9 cellular contexts compared by ENCODE assay signal in genomic region chr6:31581511-31582229, GRCh38. TPM values are rescaled to one million over a fixed set of nuclear protein-coding genes. Genes with fewer than 3 reads are reported as not detected.
DNase-seq lines count a peak whose midpoint lies in the region; ATAC-seq and TF ChIP-seq lines count a peak whose summit lies in the region.
"Had no signal": no experiment of that assay in that cellular context is flagged by ENCODE, and none has a peak within 500 bp of the region (broad histone marks: within the 10 kb centered on the region; RNA-seq: fewer than 3 reads in every experiment).

No MANE protein-coding gene starts in this region.

- no peak for TF ChIP-seq POLR2A in Peyer's patch (IDR thresholded peaks at IDR 0.05)

- peaks cover 10% of the 10 kb centered on the region for H3F3A ChIP-seq in DOHH2 (ENCODE audit: control insufficient read depth, insufficient read depth)

- DNase-seq in Peyer's patch (peak in 1 of 3 donors; percentile 68), endodermal cell (peak; percentile 67)
- no peak for DNase-seq in natural killer cell treated with Interleukin-12 subunit alpha and Interleukin-12 subunit beta and Interleukin-15 and Interleukin-18, amount 100 ng/mL, for 72 hours (ENCODE audit: low spot score)
- DNase-seq in activated effector memory CD4-positive, alpha-beta T cell treated with Interleukin-2 at 50 U/mL for 16 hours, result no peak
- DNase-seq in activated CD4-positive, CD25-positive, alpha-beta regulatory T cell treated with anti-CD3 and anti-CD28 coated beads, Interleukin-2, amount 50 U/mL, for 72 hours, result no peak

- no peaks in the 10 kb centered on the region for H3K9me2 ChIP-seq in DOHH2 (replicated peaks; ENCODE audit: control insufficient read depth, low read length)

- no peaks in the 10 kb centered on the region for H4K20me1 ChIP-seq in DOHH2 (ENCODE audit: control insufficient read depth, insufficient read depth, low read depth, low read length)

- H3K27ac ChIP-seq in DOHH2 (ENCODE audit: low read depth, low read length) (no peak overlapping the region), Peyer's patch (peak overlapping the region; percentile 76 to 93 (median 86)), endodermal cell (ENCODE audit: low read depth, low read length) (no peak overlapping the region)

- no peak for ATAC-seq in natural killer cell treated with Interleukin-12 subunit alpha and Interleukin-12 subunit beta and Interleukin-15 and Interleukin-18, amount 100 ng/mL, for 72 hours
- no peak for ATAC-seq in GM19463 (IDR thresholded peaks at IDR 0.05; ENCODE audit: unreplicated experiment)
- no peak for ATAC-seq in GM21360 (IDR thresholded peaks at IDR 0.05; ENCODE audit: unreplicated experiment)

- 52 to 54% methylated on average over 9 to 15 of the region's 15 CpGs for WGBS in endodermal cell (ENCODE audit: insufficient coverage in 1 of 2, insufficient read length in 1 of 2), 2 experiments

- peak overlapping the region; percentile 69 for H3K9ac ChIP-seq in endodermal cell (ENCODE audit: extremely low read depth, low read length, poor library complexity, severe bottlenecking)

- H3K36me3 Mint-ChIP-seq in endodermal cell (ENCODE audit: low read depth), result no peaks in the 10 kb centered on the region
- H3K36me3 Mint-ChIP-seq in natural killer cell treated with Interleukin-12 subunit alpha and Interleukin-12 subunit beta and Interleukin-15 and Interleukin-18, amount 100 ng/mL, for 72 hours, result peaks cover 13% of the 10 kb centered on the region

- H3K36me3 ChIP-seq in DOHH2 (ENCODE audit: control insufficient read depth, low read length) (no peaks in the 10 kb centered on the region), Peyer's patch (no peaks in the 10 kb centered on the region), endodermal cell (ENCODE audit: control insufficient read depth, insufficient read depth, low read length) (no peaks in the 10 kb centered on the region)

- peak overlapping the region; percentile 98 for H3K4me3 Mint-ChIP-seq in endodermal cell
- H3K4me3 Mint-ChIP-seq in natural killer cell treated with Interleukin-12 subunit alpha and Interleukin-12 subunit beta and Interleukin-15 and Interleukin-18, amount 100 ng/mL, for 72 hours, result peak overlapping the region; percentile 100

- H3K9me3 Mint-ChIP-seq in endodermal cell, result no peaks in the 10 kb centered on the region
- H3K9me3 Mint-ChIP-seq in natural killer cell treated with Interleukin-12 subunit alpha and Interleukin-12 subunit beta and Interleukin-15 and Interleukin-18, amount 100 ng/mL, for 72 hours, result no peaks in the 10 kb centered on the region

- H3K4me3 ChIP-seq in DOHH2 (ENCODE audit: low read length), result peak overlapping the region; percentile 84
- peak overlapping the region; percentile 68 to 78 (median 70) for H3K4me3 ChIP-seq in Peyer's patch
- peak overlapping the region; percentile 94 for H3K4me3 ChIP-seq in endodermal cell (ENCODE audit: low read length)

- TF ChIP-seq CTCF in DOHH2 (IDR thresholded peaks at IDR 0.05; ENCODE audit: low read depth, low read length, poor library complexity, severe bottlenecking), result no peak
- peak in 1 of 6 experiments; percentile 8 for TF ChIP-seq CTCF in Peyer's patch (IDR thresholded peaks at IDR 0.05)
- TF ChIP-seq CTCF in endodermal cell (conservative IDR thresholded peaks at IDR 0.05), result no peak

- peak overlapping the region; percentile 95 for H3K27ac Mint-ChIP-seq in endodermal cell
- H3K27ac Mint-ChIP-seq in natural killer cell treated with Interleukin-12 subunit alpha and Interleukin-12 subunit beta and Interleukin-15 and Interleukin-18, amount 100 ng/mL, for 72 hours, result peak overlapping the region; percentile 88 to 92

- H3K9me3 ChIP-seq in DOHH2 (ENCODE audit: control insufficient read depth, insufficient read depth, low read length), result no peaks in the 10 kb centered on the region
- H3K9me3 ChIP-seq in Peyer's patch, result no peaks in the 10 kb centered on the region
- no peaks in the 10 kb centered on the region for H3K9me3 ChIP-seq in endodermal cell (ENCODE audit: control insufficient read depth, low read length)

- H3K4me1 Mint-ChIP-seq in endodermal cell, result peaks cover 17% of the 10 kb centered on the region
- peaks cover 60 to 69% of the 10 kb centered on the region in 2 donors for H3K4me1 Mint-ChIP-seq in natural killer cell treated with Interleukin-12 subunit alpha and Interleukin-12 subunit beta and Interleukin-15 and Interleukin-18, amount 100 ng/mL, for 72 hours (ENCODE audit: low read depth in 2 of 2)

- peaks cover 62% of the 10 kb centered on the region for H3K4me1 ChIP-seq in DOHH2 (ENCODE audit: control insufficient read depth, low read length)
- H3K4me1 ChIP-seq in Peyer's patch, result peaks cover 0 to 29% (median 15%) of the 10 kb centered on the region in 4 donors
- H3K4me1 ChIP-seq in endodermal cell (ENCODE audit: control insufficient read depth, insufficient read depth, low read length), result no peaks in the 10 kb centered on the region

- no peaks in the 10 kb centered on the region for H3K79me2 ChIP-seq in DOHH2 (ENCODE audit: control insufficient read depth, low read length)

- H3K4me2 ChIP-seq in DOHH2 (ENCODE audit: low read length), result peak overlapping the region; percentile 92

- H3K27me3 ChIP-seq in DOHH2 (ENCODE audit: control insufficient read depth, low read length) (peaks cover 48% of the 10 kb centered on the region), Peyer's patch (no peaks in the 10 kb centered on the region), endodermal cell (ENCODE audit: control insufficient read depth, insufficient read depth, low read length, poor library complexity, severe bottlenecking) (peaks cover 5% of the 10 kb centered on the region)

- H3K27me3 Mint-ChIP-seq in endodermal cell (ENCODE audit: insufficient read depth), result peaks cover 36% of the 10 kb centered on the region
- no peaks in the 10 kb centered on the region for H3K27me3 Mint-ChIP-seq in natural killer cell treated with Interleukin-12 subunit alpha and Interleukin-12 subunit beta and Interleukin-15 and Interleukin-18, amount 100 ng/mL, for 72 hours

RNA-seq across cellular contexts. Expression of gene LTB, which starts 0.6 kb away (rescaled TPM):
- total RNA-seq in Peyer's patch, result 10 to 100 TPM in 1 of 4 donors, not detected in 3; 14.9 TPM
- total RNA-seq in endodermal cell, result 1 to 10 TPM in 1 of 2 donors, not detected in 1; 1.3 TPM
- not detected for polyA plus RNA-seq in endodermal cell (2013, experiment 1 of 2)
- not detected for polyA plus RNA-seq in endodermal cell (2013, experiment 2 of 2)
- 100 to 1,000 TPM; 110 to 153 TPM for total RNA-seq in natural killer cell treated with Interleukin-12 subunit alpha and Interleukin-12 subunit beta and Interleukin-15 and Interleukin-18, amount 100 ng/mL, for 72 hours

RNA-seq across cellular contexts. Expression of gene LST1, which starts 4.4 kb away (rescaled TPM):
- total RNA-seq in Peyer's patch (10 to 100 TPM in 1 of 4 donors, 1 to 10 TPM in 1, not detected in 2; 2.5 to 11.6 TPM), endodermal cell (not detected)
- polyA plus RNA-seq in endodermal cell (2013, experiment 1 of 2), result 1.5 TPM
- not detected for polyA plus RNA-seq in endodermal cell (2013, experiment 2 of 2)
- total RNA-seq in natural killer cell treated with Interleukin-12 subunit alpha and Interleukin-12 subunit beta and Interleukin-15 and Interleukin-18, amount 100 ng/mL, for 72 hours, result 10 to 100 TPM; 15.5 to 34.6 TPM

RNA-seq across cellular contexts. Expression of gene TNF, which starts 6.3 kb away (rescaled TPM):
- total RNA-seq in Peyer's patch (1 to 10 TPM in 1 of 4 donors, under 1 TPM in 1, not detected in 2; 0.67 to 3.4 TPM), endodermal cell (not detected)
- not detected for polyA plus RNA-seq in endodermal cell (2013, experiment 1 of 2)
- not detected for polyA plus RNA-seq in endodermal cell (2013, experiment 2 of 2)
- 100 to 1,000 TPM; 320 to 420 TPM for total RNA-seq in natural killer cell treated with Interleukin-12 subunit alpha and Interleukin-12 subunit beta and Interleukin-15 and Interleukin-18, amount 100 ng/mL, for 72 hours
- total RNA-seq: pulmonary artery endothelial cell had no signal

RNA-seq across cellular contexts. Expression of gene LTA, which starts 9.6 kb away (rescaled TPM):
- total RNA-seq in Peyer's patch, result not detected
- total RNA-seq in endodermal cell, result not detected
- 0.21 TPM for polyA plus RNA-seq in endodermal cell (2013, experiment 1 of 2)
- not detected for polyA plus RNA-seq in endodermal cell (2013, experiment 2 of 2)
- 1,000 to 10,000 TPM; 1,187 to 3,727 TPM for total RNA-seq in natural killer cell treated with Interleukin-12 subunit alpha and Interleukin-12 subunit beta and Interleukin-15 and Interleukin-18, amount 100 ng/mL, for 72 hours

RNA-seq across cellular contexts. Expression of gene NCR3, which starts 11.1 kb away (rescaled TPM):
- total RNA-seq in Peyer's patch (not detected), endodermal cell (not detected)
- not detected for polyA plus RNA-seq in endodermal cell (2013, experiment 1 of 2)
- polyA plus RNA-seq in endodermal cell (2013, experiment 2 of 2), result not detected
- total RNA-seq in natural killer cell treated with Interleukin-12 subunit alpha and Interleukin-12 subunit beta and Interleukin-15 and Interleukin-18, amount 100 ng/mL, for 72 hours, result 10 to 100 TPM; 65.5 to 91.6 TPM
- total RNA-seq: pulmonary artery endothelial cell had no signal

Comparison
In these comparisons a context has a peak if more than half of its experiments do, and no peak if none do; other contexts are left out.
1. H3K27ac ChIP-seq: peak in Peyer's patch (4 of 4); none in DOHH2 (single experiment) and endodermal cell (single experiment).
2. RNA of gene LTB, which starts 0.6 kb away (total RNA-seq): 110 to 153 TPM in natural killer cell treated with Interleukin-12 subunit alpha and Interleukin-12 subunit beta and Interleukin-15 and Interleukin-18, amount 100 ng/mL, for 72 hours; 1.3 TPM in endodermal cell and 14.9 TPM in Peyer's patch; every median in the first group is over 4 times any median in the second.
3. RNA of gene TNF, which starts 6.3 kb away (total RNA-seq): 320 to 420 TPM in natural killer cell treated with Interleukin-12 subunit alpha and Interleukin-12 subunit beta and Interleukin-15 and Interleukin-18, amount 100 ng/mL, for 72 hours; 0.67 to 3.4 TPM in Peyer's patch and not detected in endodermal cell; every median in the first group is over 10 times any median in the second.
4. Peak in every context shown above with its lines, with median percentiles within 50 percentile points of each other: H3K4me3 ChIP-seq.